ENCODE assay signal across 1 cellular context in genomic region chr6:57046332-57047256, GRCh38.
A peak's percentile ranks its signal among the peaks of the same experiment; 100 is the strongest.
TF ChIP-seq lines count a peak whose summit lies in the region.
"Not testable (repeated sequence)": the region's sequence is repeated elsewhere in the genome, so short reads cannot be mapped to it uniquely, and the experiment has no call there.

A gene with protein sequence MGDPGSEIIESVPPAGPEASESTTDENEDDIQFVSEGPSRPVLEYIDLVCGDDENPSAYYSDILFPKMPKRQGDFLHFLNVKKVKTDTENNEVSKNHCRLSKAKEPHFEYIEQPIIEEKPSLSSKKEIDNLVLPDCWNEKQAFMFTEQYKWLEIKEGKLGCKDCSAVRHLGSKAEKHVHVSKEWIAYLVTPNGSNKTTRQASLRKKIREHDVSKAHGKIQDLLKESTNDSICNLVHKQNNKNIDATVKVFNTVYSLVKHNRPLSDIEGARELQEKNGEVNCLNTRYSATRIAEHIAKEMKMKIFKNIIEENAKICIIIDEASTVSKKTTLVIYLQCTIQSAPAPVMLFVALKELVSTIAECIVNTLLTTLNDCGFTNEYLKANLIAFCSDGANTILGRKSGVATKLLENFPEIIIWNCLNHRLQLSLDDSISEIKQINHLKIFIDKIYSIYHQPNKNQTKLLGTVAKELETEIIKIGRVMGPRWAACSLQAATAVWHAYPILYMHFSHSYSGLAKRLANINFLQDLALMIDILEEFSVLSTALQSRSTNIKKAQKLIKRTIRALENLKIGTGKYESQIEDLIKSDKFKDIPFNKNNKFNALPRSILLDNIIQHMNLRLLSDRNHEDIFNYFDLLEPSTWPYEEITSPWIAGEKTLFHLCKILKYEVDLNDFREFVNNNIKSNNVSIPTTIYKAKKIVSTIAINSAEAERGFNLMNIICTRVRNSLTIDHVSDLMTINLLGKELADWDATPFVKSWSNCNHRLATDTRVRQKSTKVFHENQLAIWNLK (plus strand): TSS chr6:57046693. CDS start chr6:57046756, 63 bp downstream.

TF ChIP-seq in K562, 482 proteins besides CTCF, POLR2A, EP300 and RAD21 (continued from another document and continues in another):
- TF ChIP-seq, protein P1, sequence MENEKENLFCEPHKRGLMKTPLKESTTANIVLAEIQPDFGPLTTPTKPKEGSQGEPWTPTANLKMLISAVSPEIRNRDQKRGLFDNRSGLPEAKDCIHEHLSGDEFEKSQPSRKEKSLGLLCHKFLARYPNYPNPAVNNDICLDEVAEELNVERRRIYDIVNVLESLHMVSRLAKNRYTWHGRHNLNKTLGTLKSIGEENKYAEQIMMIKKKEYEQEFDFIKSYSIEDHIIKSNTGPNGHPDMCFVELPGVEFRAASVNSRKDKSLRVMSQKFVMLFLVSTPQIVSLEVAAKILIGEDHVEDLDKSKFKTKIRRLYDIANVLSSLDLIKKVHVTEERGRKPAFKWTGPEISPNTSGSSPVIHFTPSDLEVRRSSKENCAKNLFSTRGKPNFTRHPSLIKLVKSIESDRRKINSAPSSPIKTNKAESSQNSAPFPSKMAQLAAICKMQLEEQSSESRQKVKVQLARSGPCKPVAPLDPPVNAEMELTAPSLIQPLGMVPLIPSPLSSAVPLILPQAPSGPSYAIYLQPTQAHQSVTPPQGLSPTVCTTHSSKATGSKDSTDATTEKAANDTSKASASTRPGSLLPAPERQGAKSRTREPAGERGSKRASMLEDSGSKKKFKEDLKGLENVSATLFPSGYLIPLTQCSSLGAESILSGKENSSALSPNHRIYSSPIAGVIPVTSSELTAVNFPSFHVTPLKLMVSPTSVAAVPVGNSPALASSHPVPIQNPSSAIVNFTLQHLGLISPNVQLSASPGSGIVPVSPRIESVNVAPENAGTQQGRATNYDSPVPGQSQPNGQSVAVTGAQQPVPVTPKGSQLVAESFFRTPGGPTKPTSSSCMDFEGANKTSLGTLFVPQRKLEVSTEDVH (IDR thresholded peaks at IDR 0.05; ENCODE audit: low read depth, partially characterized antibody), result peak; percentile 76
- peak; percentile 82 for TF ChIP-seq EP400 (IDR thresholded peaks at IDR 0.05)
- TF ChIP-seq ZBTB1 (CRISPR knock-in tag; IDR thresholded peaks at IDR 0.05; ENCODE audit: borderline replicate concordance, low read depth), result peak; percentile 78; the same call in 1 of the 2 replicates
- TF ChIP-seq, protein P2, sequence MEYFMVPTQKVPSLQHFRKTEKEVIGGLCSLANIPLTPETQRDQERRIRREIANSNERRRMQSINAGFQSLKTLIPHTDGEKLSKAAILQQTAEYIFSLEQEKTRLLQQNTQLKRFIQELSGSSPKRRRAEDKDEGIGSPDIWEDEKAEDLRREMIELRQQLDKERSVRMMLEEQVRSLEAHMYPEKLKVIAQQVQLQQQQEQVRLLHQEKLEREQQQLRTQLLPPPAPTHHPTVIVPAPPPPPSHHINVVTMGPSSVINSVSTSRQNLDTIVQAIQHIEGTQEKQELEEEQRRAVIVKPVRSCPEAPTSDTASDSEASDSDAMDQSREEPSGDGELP (CRISPR knock-in tag; IDR thresholded peaks at IDR 0.05; ENCODE audit: borderline replicate concordance), result peak; percentile 82
- 0 out of 2 replicates have a peak, but pooled peaks have one; percentile 53 for TF ChIP-seq RHOXF2B (CRISPR knock-in tag; conservative IDR thresholded peaks at IDR 0.05)
- TF ChIP-seq ZBTB2 (IDR thresholded peaks at IDR 0.05), result peak; percentile 87
- TF ChIP-seq MYBL2 (IDR thresholded peaks at IDR 0.05; ENCODE audit: low read depth), result peak; percentile 58; the same call in 1 of the 2 replicates
- TF ChIP-seq MYBL2 (CRISPR knock-in tag; IDR thresholded peaks at IDR 0.05; ENCODE audit: borderline replicate concordance); MYNN (CRISPR knock-in tag; IDR thresholded peaks at IDR 0.05); ETV6 (CRISPR knock-in tag; IDR thresholded peaks at IDR 0.05; ENCODE audit: borderline replicate concordance); FOXM1 (CRISPR knock-in tag; IDR thresholded peaks at IDR 0.05; ENCODE audit: low read depth); ATF1 (CRISPR knock-in tag; IDR thresholded peaks at IDR 0.05); ID3 (CRISPR knock-in tag; IDR thresholded peaks at IDR 0.05); NR2C1 (IDR thresholded peaks at IDR 0.05); JUND (tag; IDR thresholded peaks at IDR 0.05; ENCODE audit: borderline replicate concordance, low read depth, low read length): not testable (repeated sequence)
- peak; percentile 62; the same call in 1 of the 2 replicates for TF ChIP-seq MYNN (IDR thresholded peaks at IDR 0.05)
- peak; percentile 56 for TF ChIP-seq MECOM (CRISPR knock-in tag; IDR thresholded peaks at IDR 0.05)
- 0 out of 4 replicates have a peak, but pooled peaks of 1 of the 2 experiments have one; percentile 37 for TF ChIP-seq ETV6 (IDR thresholded peaks at IDR 0.05; ENCODE audit: borderline replicate concordance in 1 of 2, low read depth in 2 of 2, low read length in 1 of 2)
- peak; percentile 70; the same call in 1 of the 2 replicates for TF ChIP-seq RNF2 (IDR thresholded peaks at IDR 0.05)
- TF ChIP-seq FOXM1 (IDR thresholded peaks at IDR 0.05; ENCODE audit: low read depth), result peak; percentile 22; the same call in 1 of the 2 replicates
- peak; percentile 46; the same call in 1 of the 2 replicates for TF ChIP-seq ZNF197 (CRISPR knock-in tag; IDR thresholded peaks at IDR 0.05; ENCODE audit: low read depth)
- peak; percentile 98 for TF ChIP-seq SAFB (IDR thresholded peaks at IDR 0.05; ENCODE audit: borderline replicate concordance, low read depth, low read length)
- TF ChIP-seq MTA1 (IDR thresholded peaks at IDR 0.05; ENCODE audit: borderline replicate concordance), result peak; percentile 79
- TF ChIP-seq GABPA (tag; conservative IDR thresholded peaks at IDR 0.05; ENCODE audit: low read depth), result peak; percentile 80
- peak; percentile 74 for TF ChIP-seq ATF1 (tag; IDR thresholded peaks at IDR 0.05)
- 0 out of 2 replicates have a peak, but pooled peaks have one; percentile 3 for TF ChIP-seq ZNF140 (CRISPR knock-in tag; IDR thresholded peaks at IDR 0.05)
- TF ChIP-seq, protein P3, sequence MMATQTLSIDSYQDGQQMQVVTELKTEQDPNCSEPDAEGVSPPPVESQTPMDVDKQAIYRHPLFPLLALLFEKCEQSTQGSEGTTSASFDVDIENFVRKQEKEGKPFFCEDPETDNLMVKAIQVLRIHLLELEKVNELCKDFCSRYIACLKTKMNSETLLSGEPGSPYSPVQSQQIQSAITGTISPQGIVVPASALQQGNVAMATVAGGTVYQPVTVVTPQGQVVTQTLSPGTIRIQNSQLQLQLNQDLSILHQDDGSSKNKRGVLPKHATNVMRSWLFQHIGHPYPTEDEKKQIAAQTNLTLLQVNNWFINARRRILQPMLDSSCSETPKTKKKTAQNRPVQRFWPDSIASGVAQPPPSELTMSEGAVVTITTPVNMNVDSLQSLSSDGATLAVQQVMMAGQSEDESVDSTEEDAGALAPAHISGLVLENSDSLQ (IDR thresholded peaks at IDR 0.05), result peak; percentile 35; the same call in 1 of the 2 replicates
- TF ChIP-seq DEAF1 (CRISPR knock-in tag; IDR thresholded peaks at IDR 0.05), result peak; percentile 26; the same call in 1 of the 2 replicates
- peak; percentile 75; the same call in 1 of the 2 replicates for TF ChIP-seq ID3 (tag; IDR thresholded peaks at IDR 0.05)
- peak; percentile 58; the same call in 1 of the 2 replicates for TF ChIP-seq NR2C1 (tag; IDR thresholded peaks at IDR 0.05)
- peak; percentile 52; the same call in 1 of the 2 replicates for TF ChIP-seq MTA2 (IDR thresholded peaks at IDR 0.05; ENCODE audit: low read depth)
- TF ChIP-seq RB1 (IDR thresholded peaks at IDR 0.05; ENCODE audit: low read depth), result peak; percentile 90
- TF ChIP-seq THAP12 (CRISPR knock-in tag; IDR thresholded peaks at IDR 0.05), result peak; percentile 81
- peak; percentile 91 for TF ChIP-seq RBFOX2 (IDR thresholded peaks at IDR 0.05; ENCODE audit: low read depth, low read length)
- peak; percentile 56 for TF ChIP-seq CBFA2T3 (IDR thresholded peaks at IDR 0.05)
- peak; percentile 88 for TF ChIP-seq ZFX (CRISPR knock-in tag; IDR thresholded peaks at IDR 0.05)
- TF ChIP-seq REST (CRISPR knock-in tag; IDR thresholded peaks at IDR 0.05; ENCODE audit: low read depth), result 0 out of 2 replicates have a peak, but pooled peaks have one; percentile 51
- peak; percentile 90 for TF ChIP-seq CXXC5 (CRISPR knock-in tag; IDR thresholded peaks at IDR 0.05)
- 0 out of 2 replicates have a peak, but pooled peaks have one; percentile 2 for TF ChIP-seq SPI1 (IDR thresholded peaks at IDR 0.05; ENCODE audit: borderline replicate concordance, low read depth, low read length)
- peak; percentile 81 for TF ChIP-seq DMBX1 (CRISPR knock-in tag; IDR thresholded peaks at IDR 0.05; ENCODE audit: borderline replicate concordance)
- TF ChIP-seq ZNF143 (CRISPR knock-in tag; IDR thresholded peaks at IDR 0.05), result peak; percentile 78
- peak; percentile 41; the same call in 1 of the 2 replicates for TF ChIP-seq BHLHE40 (IDR thresholded peaks at IDR 0.05; ENCODE audit: low read length)
- TF ChIP-seq GATAD2A (IDR thresholded peaks at IDR 0.05), result peak; percentile 78
- TF ChIP-seq RBM22 (IDR thresholded peaks at IDR 0.05; ENCODE audit: low read depth, low read length, poor library complexity, severe bottlenecking), result peak; percentile 72
- peak; percentile 7; the same call in 1 of the 2 replicates for TF ChIP-seq JUND (IDR thresholded peaks at IDR 0.05; ENCODE audit: borderline replicate concordance, low read depth, low read length)
- peak; percentile 30; the same call in 1 of the 2 replicates for TF ChIP-seq TCF3 (CRISPR knock-in tag; IDR thresholded peaks at IDR 0.05)
- peak; percentile 80 for TF ChIP-seq CTBP1 (IDR thresholded peaks at IDR 0.05; ENCODE audit: borderline replicate concordance)
- peak; percentile 80 for TF ChIP-seq HNRNPLL (IDR thresholded peaks at IDR 0.05; ENCODE audit: low read depth, low read length, poor library complexity, severe bottlenecking)
- peak; percentile 77 for TF ChIP-seq POLR2B (IDR thresholded peaks at IDR 0.05; ENCODE audit: low read depth, partially characterized antibody)
- peak; percentile 86 for TF ChIP-seq GATAD2B (IDR thresholded peaks at IDR 0.05; ENCODE audit: borderline replicate concordance)
